ENCODE assay signal across 8 cellular contexts in genomic region chr5:180803181-180804128, GRCh38. TPM values are rescaled to one million over a fixed set of nuclear protein-coding genes. Genes with fewer than 3 reads are reported as not detected.
DNase-seq lines count a peak whose midpoint lies in the region; ATAC-seq, FAIRE-seq and TF ChIP-seq lines count a peak whose summit lies in the region.

No MANE protein-coding gene starts in this region.

- H3K9ac ChIP-seq in liver (ENCODE audit: low read depth in 1 of 2, low read length in 2 of 2), result peak overlapping the region; percentile 30 to 67

- H3K9me3 ChIP-seq in liver (ENCODE audit: control insufficient read depth in 4 of 4, low read length in 3 of 4), result no peaks in the 10 kb centered on the region

- TF ChIP-seq CTCF in WI38 (IDR thresholded peaks at IDR 0.05; ENCODE audit: low read depth, low read length), result no peak
- peak; percentile 14 for TF ChIP-seq CTCF in bronchial epithelial cell (IDR thresholded peaks at IDR 0.05; ENCODE audit: insufficient read depth, low read length, severe bottlenecking)
- no peak for TF ChIP-seq CTCF in liver (IDR thresholded peaks at IDR 0.05; ENCODE audit: low read depth, low read length, missing input control)

- DNase-seq in AML-193 (lab: John Stamatoyannopoulos, UW), result peak; percentile 89 to 92
- DNase-seq in bronchial epithelial cell (ENCODE audit: low read depth), result peak; percentile 80
- peak; percentile 61 to 66 (median 64) for DNase-seq in stimulated activated CD4-positive, alpha-beta T cell treated with anti-CD3 and anti-CD28 coated beads, TNF-alpha, amount 100 ng/mL, for 4 hours (ENCODE audit: low read depth in 3 of 3)
- no peak for DNase-seq in NCI-H187 (lab: John Stamatoyannopoulos, UW)

- TF ChIP-seq RAD21 in liver (IDR thresholded peaks at IDR 0.05), result no peak

- WGBS in liver, result 49% methylated on average over 41 of the region's 41 CpGs

- peak overlapping the region; percentile 87 to 96 for H3K27ac ChIP-seq in liver (ENCODE audit: low read depth in 1 of 2, low read length in 2 of 2)

- H3K27me3 ChIP-seq in bronchial epithelial cell (ENCODE audit: control insufficient read depth, insufficient read depth, low read length), result no peaks in the 10 kb centered on the region
- no peaks in the 10 kb centered on the region for H3K27me3 ChIP-seq in liver (ENCODE audit: control insufficient read depth in 4 of 4, insufficient read depth in 4 of 4, low read length in 3 of 4)

- H3K4me3 ChIP-seq in WI38 (ENCODE audit: low read depth, low read length), result peak overlapping the region; percentile 88
- peak overlapping the region; percentile 92 for H3K4me3 ChIP-seq in bronchial epithelial cell (ENCODE audit: low read depth, low read length)
- H3K4me3 ChIP-seq in liver (ENCODE audit: low read depth in 1 of 3, low read length in 3 of 3), result peak overlapping the region; percentile 10 to 86 (median 16)

- peaks cover 22 to 89% (median 81%) of the 10 kb centered on the region in 4 donors for H3K4me1 ChIP-seq in liver (ENCODE audit: control insufficient read depth in 4 of 4, insufficient read depth in 4 of 4, low read length in 3 of 4)

- ATAC-seq in GM19351 (IDR thresholded peaks at IDR 0.05; ENCODE audit: unreplicated experiment), result peak; percentile 68
- ATAC-seq in HG03521 (IDR thresholded peaks at IDR 0.05; ENCODE audit: unreplicated experiment), result peak; percentile 53

- peaks cover 7% of the 10 kb centered on the region for H3K36me3 ChIP-seq in bronchial epithelial cell (ENCODE audit: control insufficient read depth, insufficient read depth, low read length)
- peaks cover 0 to 3% (median 1%) of the 10 kb centered on the region in 4 donors for H3K36me3 ChIP-seq in liver (ENCODE audit: control insufficient read depth in 4 of 4, insufficient read depth in 3 of 4, low read depth in 1 of 4, low read length in 3 of 4)

- no peak for FAIRE-seq in bronchial epithelial cell (lab: Jason Lieb, UNC)

TF ChIP-seq in liver, 16 proteins besides CTCF, POLR2A, EP300 and RAD21:
- TF ChIP-seq SP1 (IDR thresholded peaks at IDR 0.05) (peak; percentile 8), TAF1 (conservative IDR thresholded peaks at IDR 0.05) (no peak)
- TF ChIP-seq, protein P1, sequence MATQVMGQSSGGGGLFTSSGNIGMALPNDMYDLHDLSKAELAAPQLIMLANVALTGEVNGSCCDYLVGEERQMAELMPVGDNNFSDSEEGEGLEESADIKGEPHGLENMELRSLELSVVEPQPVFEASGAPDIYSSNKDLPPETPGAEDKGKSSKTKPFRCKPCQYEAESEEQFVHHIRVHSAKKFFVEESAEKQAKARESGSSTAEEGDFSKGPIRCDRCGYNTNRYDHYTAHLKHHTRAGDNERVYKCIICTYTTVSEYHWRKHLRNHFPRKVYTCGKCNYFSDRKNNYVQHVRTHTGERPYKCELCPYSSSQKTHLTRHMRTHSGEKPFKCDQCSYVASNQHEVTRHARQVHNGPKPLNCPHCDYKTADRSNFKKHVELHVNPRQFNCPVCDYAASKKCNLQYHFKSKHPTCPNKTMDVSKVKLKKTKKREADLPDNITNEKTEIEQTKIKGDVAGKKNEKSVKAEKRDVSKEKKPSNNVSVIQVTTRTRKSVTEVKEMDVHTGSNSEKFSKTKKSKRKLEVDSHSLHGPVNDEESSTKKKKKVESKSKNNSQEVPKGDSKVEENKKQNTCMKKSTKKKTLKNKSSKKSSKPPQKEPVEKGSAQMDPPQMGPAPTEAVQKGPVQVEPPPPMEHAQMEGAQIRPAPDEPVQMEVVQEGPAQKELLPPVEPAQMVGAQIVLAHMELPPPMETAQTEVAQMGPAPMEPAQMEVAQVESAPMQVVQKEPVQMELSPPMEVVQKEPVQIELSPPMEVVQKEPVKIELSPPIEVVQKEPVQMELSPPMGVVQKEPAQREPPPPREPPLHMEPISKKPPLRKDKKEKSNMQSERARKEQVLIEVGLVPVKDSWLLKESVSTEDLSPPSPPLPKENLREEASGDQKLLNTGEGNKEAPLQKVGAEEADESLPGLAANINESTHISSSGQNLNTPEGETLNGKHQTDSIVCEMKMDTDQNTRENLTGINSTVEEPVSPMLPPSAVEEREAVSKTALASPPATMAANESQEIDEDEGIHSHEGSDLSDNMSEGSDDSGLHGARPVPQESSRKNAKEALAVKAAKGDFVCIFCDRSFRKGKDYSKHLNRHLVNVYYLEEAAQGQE (IDR thresholded peaks at IDR 0.05), result peak; percentile 4

RNA-seq across cellular contexts. Expression of gene MGAT1, which starts 0.8 kb away (rescaled TPM):
- 62.1 and 78.2 TPM in 2 replicates for total RNA-seq in bronchial epithelial cell
- 100 to 1,000 TPM in 1 of 2 donors, 10 to 100 TPM in 1; 73.6 to 122 TPM for total RNA-seq in liver
- 100 to 1,000 TPM in 1 of 2 donors, 10 to 100 TPM in 1; 73.0 to 125 TPM for polyA plus RNA-seq in liver

RNA-seq across cellular contexts. Expression of gene ZFP62, which starts 57.6 kb away (rescaled TPM):
- total RNA-seq in bronchial epithelial cell (21.3 and 21.4 TPM in 2 replicates), liver (1 to 10 TPM; 7.9 to 8.8 TPM)
- polyA plus RNA-seq in liver, result 1 to 10 TPM; 3.4 to 3.5 TPM

Comparison
In these comparisons a context has a peak if more than half of its experiments do, and no peak if none do; other contexts are left out.
1. DNase-seq: peak in AML-193 (2 of 2), bronchial epithelial cell (single experiment) and stimulated activated CD4-positive, alpha-beta T cell treated with anti-CD3 and anti-CD28 coated beads, TNF-alpha, amount 100 ng/mL, for 4 hours (3 of 3); none in NCI-H187 (0 of 2).
2. H3K4me3 ChIP-seq: peak in every context shown above with its lines; median percentile 92 in bronchial epithelial cell; 88 in WI38; 16 in liver.